25 cellular contexts compared by ENCODE assay signal in genomic region chr6:128361378-128361777, GRCh38.
"Had no signal": no experiment of that assay in that cellular context is flagged by ENCODE, and none has a peak within 500 bp of the region (broad histone marks: within the 10 kb centered on the region; RNA-seq: fewer than 3 reads in every experiment).

No MANE protein-coding gene starts in this region.

- H3K4me1 ChIP-seq: thyroid gland, upper lobe of right lung, uterus had no signal

- ATAC-seq: naive thymus-derived CD8-positive, alpha-beta T cell; natural killer cell treated with Interleukin-12 subunit alpha and Interleukin-12 subunit beta and Interleukin-15 and Interleukin-18, amount 100 ng/mL, for 72 hours; psoas muscle; right cardiac atrium; right lobe of liver; stimulated activated effector memory CD8-positive, alpha-beta T cell treated with anti-CD3 and anti-CD28 coated beads, Interleukin-12 subunit alpha, Interleukin-12 subunit beta, amount 100 ng/mL, for 72 hours; stimulated activated naive B cell treated with anti-CD40 and anti-IgM and Interleukin-4, amounts not matched to agents 10 μg/mL and 1 μg/mL and 100 μg/mL, for 72 hours; upper lobe of right lung had no signal

- H3K9me3 ChIP-seq: neutrophil, psoas muscle, right lobe of liver, sigmoid colon, stomach, thoracic aorta, thyroid gland, transverse colon, upper lobe of right lung, uterus had no signal

- H3K27ac ChIP-seq: neutrophil, parathyroid adenoma, psoas muscle, right lobe of liver, sigmoid colon, stomach, thoracic aorta, thyroid gland, transverse colon, upper lobe of right lung, uterus had no signal

- FAIRE-seq: small intestine had no signal

- H3K36me3 ChIP-seq: neutrophil, right lobe of liver, sigmoid colon, stomach, thoracic aorta, thyroid gland, transverse colon, upper lobe of right lung, uterus had no signal

- H3K27me3 ChIP-seq: neutrophil, right lobe of liver, sigmoid colon, stomach, thyroid gland, transverse colon, upper lobe of right lung, uterus had no signal

- DNase-seq: naive thymus-derived CD8-positive, alpha-beta T cell; nephron progenitor cell; nucleus accumbens; posterior cingulate gyrus; psoas muscle; right cardiac atrium; right lobe of liver; sigmoid colon; small intestine; stimulated activated CD4-positive, alpha-beta T cell treated with anti-CD3 and anti-CD28 coated beads, Interleukin-15, amount 100 ng/mL, for 24 hours; stimulated activated CD4-positive, alpha-beta T cell treated with anti-CD3 and anti-CD28 coated beads, Interleukin-2, amount 100 ng/mL, for 24 hours; stimulated activated CD4-positive, alpha-beta T cell treated with anti-CD3 and anti-CD28 coated beads, Interleukin-2, amount 100 ng/mL, for 48 hours; stimulated activated CD4-positive, alpha-beta T cell treated with anti-CD3 and anti-CD28 coated beads, Interleukin-4, amount 100 ng/mL, for 24 hours; stimulated activated naive B cell treated with anti-CD40 and anti-IgM and Interleukin-4, amounts not matched to agents 10 μg/mL and 1 μg/mL and 100 μg/mL, for 72 hours; stimulated activated naive CD4-positive, alpha-beta T cell treated with Interleukin-2 at 50 U/mL for 16 hours; stomach; thyroid gland; transverse colon; upper lobe of right lung; uterus had no signal

- H3K4me3 ChIP-seq: psoas muscle, right lobe of liver, sigmoid colon, stomach, thoracic aorta, thyroid gland, transverse colon, upper lobe of right lung, uterus had no signal
